In genomic region chr12:55642275-55643068, GRCh38 we compare ENCODE assay signal across 13 cellular contexts.
DNase-seq lines count a peak whose midpoint lies in the region; ATAC-seq lines count a peak whose summit lies in the region.
"Had no signal": no experiment of that assay in that cellular context is flagged by ENCODE, and none has a peak within 500 bp of the region (broad histone marks: within the 10 kb centered on the region; RNA-seq: fewer than 3 reads in every experiment).

No MANE protein-coding gene starts in this region.

- ATAC-seq in GM18868 (IDR thresholded peaks at IDR 0.05; ENCODE audit: unreplicated experiment) (peak; percentile 35), GM18520 (IDR thresholded peaks at IDR 0.05; ENCODE audit: unreplicated experiment) (no peak), GM18517 (IDR thresholded peaks at IDR 0.05; ENCODE audit: unreplicated experiment) (no peak)
- no peak for ATAC-seq in activated naive CD8-positive, alpha-beta T cell treated with anti-CD3 and anti-CD28 coated beads, Interleukin-2, amount 50 U/mL, for 24 hours
- ATAC-seq: Panc1 had no signal

- peaks cover 33% of the 10 kb centered on the region for H3K4me1 Mint-ChIP-seq in activated naive CD8-positive, alpha-beta T cell treated with anti-CD3 and anti-CD28 coated beads, Interleukin-2, amount 50 U/mL, for 24 hours

- no peaks in the 10 kb centered on the region for H3K36me3 Mint-ChIP-seq in activated naive CD8-positive, alpha-beta T cell treated with anti-CD3 and anti-CD28 coated beads, Interleukin-2, amount 50 U/mL, for 24 hours (ENCODE audit: low read depth)

- H3K27me3 Mint-ChIP-seq in activated naive CD8-positive, alpha-beta T cell treated with anti-CD3 and anti-CD28 coated beads, Interleukin-2, amount 50 U/mL, for 24 hours = peaks cover 5% of the 10 kb centered on the region

- no peak overlapping the region for H3K4me3 Mint-ChIP-seq in activated naive CD8-positive, alpha-beta T cell treated with anti-CD3 and anti-CD28 coated beads, Interleukin-2, amount 50 U/mL, for 24 hours

- DNase-seq in AML-193 (lab: John Stamatoyannopoulos, UW) (peak; percentile 98), Kasumi-1 (lab: John Stamatoyannopoulos, UW) (peak; percentile 79 to 85), ecto neural progenitor cell (ENCODE audit: low spot score) (no peak), nucleus accumbens (lab: John Stamatoyannopoulos, UW) (no peak)
- DNase-seq in activated naive CD8-positive, alpha-beta T cell treated with anti-CD3 and anti-CD28 coated beads, Interleukin-2, amount 50 U/mL, for 24 hours = peak; percentile 43
- DNase-seq: caudate nucleus; foreskin fibroblast; NCI-H1048; stimulated activated CD4-positive, alpha-beta T cell treated with anti-CD3 and anti-CD28 coated beads, Interleukin-12 subunit alpha, Interleukin-12 subunit beta, amount 100 ng/mL, for 4 hours had no signal

- H3K9me3 Mint-ChIP-seq in activated naive CD8-positive, alpha-beta T cell treated with anti-CD3 and anti-CD28 coated beads, Interleukin-2, amount 50 U/mL, for 24 hours = no peaks in the 10 kb centered on the region

- no peak overlapping the region for H3K27ac Mint-ChIP-seq in activated naive CD8-positive, alpha-beta T cell treated with anti-CD3 and anti-CD28 coated beads, Interleukin-2, amount 50 U/mL, for 24 hours

Comparison
In these comparisons a context has a peak if more than half of its experiments do, and no peak if none do; other contexts are left out.
1. DNase-seq: peak in AML-193 (2 of 2), Kasumi-1 (2 of 2) and activated naive CD8-positive, alpha-beta T cell treated with anti-CD3 and anti-CD28 coated beads, Interleukin-2, amount 50 U/mL, for 24 hours (single experiment); none in ecto neural progenitor cell (single experiment) and nucleus accumbens (0 of 56).